Comparison of ENCODE assay signal across 13 cellular contexts in genomic region chr1:178096421-178096820, GRCh38. TPM values are rescaled to one million over a fixed set of nuclear protein-coding genes. Genes with fewer than 3 reads are reported as not detected.
DNase-seq lines count a peak whose midpoint lies in the region; ATAC-seq and TF ChIP-seq lines count a peak whose summit lies in the region.
"Had no signal": no experiment of that assay in that cellular context is flagged by ENCODE, and none has a peak within 500 bp of the region (broad histone marks: within the 10 kb centered on the region; RNA-seq: fewer than 3 reads in every experiment).

No MANE protein-coding gene starts in this region.

- peak overlapping the region; percentile 79 for H3K4me2 ChIP-seq in hepatocyte
- peak overlapping the region; percentile 77 for H3K4me2 ChIP-seq in skeletal muscle satellite cell (ENCODE audit: low read length)
- H3K4me2 ChIP-seq: KMS-11 had no signal

- in situ Hi-C loops in brain microvascular endothelial cell (cut with HindIII; ENCODE audit: low pct_ligation_motif_present, low sequenced_read_pairs), result no loop called here

- DNase-seq in brain microvascular endothelial cell (no peak), hepatocyte (ENCODE audit: low spot score) (no peak), superior temporal gyrus (ENCODE audit: extremely low spot score) (no peak), testis (no peak)
- DNase-seq: effector memory CD8-positive, alpha-beta T cell; NCI-H2081; thyroid gland; WERI-Rb-1 had no signal

- ATAC-seq in HG02870 (IDR thresholded peaks at IDR 0.05; ENCODE audit: unreplicated experiment) (no peak), GM21528 (IDR thresholded peaks at IDR 0.05; ENCODE audit: low FRiP score, unreplicated experiment) (no peak)
- ATAC-seq: effector memory CD8-positive, alpha-beta T cell had no signal

- no peaks in the 10 kb centered on the region for H3K36me3 ChIP-seq in HUES48 (ENCODE audit: control insufficient read depth, insufficient read depth, low read length)
- no peaks in the 10 kb centered on the region for H3K36me3 ChIP-seq in brain microvascular endothelial cell (replicated peaks)
- no peaks in the 10 kb centered on the region for H3K36me3 ChIP-seq in hepatocyte (replicated peaks; ENCODE audit: insufficient read depth, low read depth)
- H3K36me3 ChIP-seq in skeletal muscle satellite cell (ENCODE audit: insufficient read depth, low read length), result no peaks in the 10 kb centered on the region
- no peaks in the 10 kb centered on the region for H3K36me3 ChIP-seq in testis (ENCODE audit: low read depth, missing control alignments)
- H3K36me3 ChIP-seq: thyroid gland had no signal

- H3K27ac ChIP-seq in HUES48 (ENCODE audit: low read depth, low read length) (no peak overlapping the region), brain microvascular endothelial cell (peak overlapping the region; percentile 94), hepatocyte (no peak overlapping the region), testis (no peak overlapping the region)
- H3K27ac ChIP-seq: KMS-11, WERI-Rb-1 had no signal

- H3K9ac ChIP-seq in HUES48 (ENCODE audit: low read depth, low read length), result no peak overlapping the region
- peak overlapping the region; percentile 97 for H3K9ac ChIP-seq in skeletal muscle satellite cell (ENCODE audit: low read depth, low read length)
- H3K9ac ChIP-seq: KMS-11 had no signal

- H3K27me3 ChIP-seq in HUES48 (ENCODE audit: control insufficient read depth, insufficient read depth, low read length) (no peaks in the 10 kb centered on the region), brain microvascular endothelial cell (replicated peaks) (no peaks in the 10 kb centered on the region), hepatocyte (no peaks in the 10 kb centered on the region), skeletal muscle satellite cell (ENCODE audit: control insufficient read depth, insufficient read depth, low read length) (no peaks in the 10 kb centered on the region), testis (no peaks in the 10 kb centered on the region)
- H3K27me3 ChIP-seq: thyroid gland had no signal

- H3K79me2 ChIP-seq in hepatocyte, result peaks cover 71% of the 10 kb centered on the region

- no peak for TF ChIP-seq POLR2A in testis (IDR thresholded peaks at IDR 0.05)

- H3K4me1 ChIP-seq in HUES48 (ENCODE audit: control insufficient read depth, insufficient read depth, low read length) (peaks cover 55% of the 10 kb centered on the region), hepatocyte (ENCODE audit: insufficient read depth) (peaks cover 46% of the 10 kb centered on the region), skeletal muscle satellite cell (ENCODE audit: control insufficient read depth, insufficient read depth, low read length) (peaks cover 53% of the 10 kb centered on the region), testis (peaks cover 8% of the 10 kb centered on the region)

- peak overlapping the region; percentile 80 for H3K4me3 ChIP-seq in HUES48 (ENCODE audit: low read depth, low read length)
- H3K4me3 ChIP-seq in brain microvascular endothelial cell (ENCODE audit: low read depth, low read length), result peak overlapping the region; percentile 89
- H3K4me3 ChIP-seq in hepatocyte, result no peak overlapping the region
- H3K4me3 ChIP-seq in skeletal muscle satellite cell (ENCODE audit: low read length), result peak overlapping the region; percentile 96
- H3K4me3 ChIP-seq in testis, result no peak overlapping the region
- H3K4me3 ChIP-seq: thyroid gland had no signal

- 72% methylated on average over 3 of the region's 3 CpGs for WGBS in hepatocyte (ENCODE audit: low lambda C conversion rate, missing lambda C conversion rate)
- WGBS in testis, 2 donors, result 43 to 70% methylated on average over 3 of the region's 3 CpGs

- H3K9me3 ChIP-seq in HUES48 (ENCODE audit: control insufficient read depth, insufficient read depth, low read length) (no peaks in the 10 kb centered on the region), hepatocyte (ENCODE audit: low read depth) (no peaks in the 10 kb centered on the region), skeletal muscle satellite cell (replicated peaks; ENCODE audit: low read length) (no peaks in the 10 kb centered on the region), testis (no peaks in the 10 kb centered on the region)
- H3K9me3 ChIP-seq: thyroid gland had no signal

- no peaks in the 10 kb centered on the region for H3K9me2 ChIP-seq in hepatocyte (replicated peaks; ENCODE audit: insufficient read depth)

- no peak for TF ChIP-seq CTCF in brain microvascular endothelial cell (IDR thresholded peaks at IDR 0.05; ENCODE audit: low read depth, low read length, missing control alignments)
- no peak for TF ChIP-seq CTCF in hepatocyte (IDR thresholded peaks at IDR 0.05; ENCODE audit: poor library complexity)
- TF ChIP-seq CTCF in testis (IDR thresholded peaks at IDR 0.05), result no peak

- intact Hi-C loops in testis (cut with DNase I; ENCODE audit: low total_unique reads), result no loop called here

- H4K20me1 ChIP-seq in hepatocyte (ENCODE audit: insufficient read depth, poor library complexity, severe bottlenecking), result peaks cover 5% of the 10 kb centered on the region

- H2AFZ ChIP-seq in hepatocyte, result no peak overlapping the region

RNA-seq across cellular contexts. Expression of gene RASAL2, which starts 2.5 kb away (rescaled TPM):
- 23.8 and 24.0 TPM in 2 replicates for total RNA-seq in hepatocyte
- 8.7 and 14.5 TPM in 2 replicates for polyA plus RNA-seq in hepatocyte
- total RNA-seq in skeletal muscle satellite cell (2012; rRNA removed), result 36.2 and 36.3 TPM in 2 replicates
- 10 to 100 TPM; 39.6 to 41.7 TPM for total RNA-seq in testis
- 25.9 TPM for polyA plus RNA-seq in testis (ENCODE audit: insufficient read depth, low read depth, low replicate concordance)

Comparison
In these comparisons a context has a peak if more than half of its experiments do, and no peak if none do; other contexts are left out.
1. H3K4me3 ChIP-seq: peak in HUES48 (single experiment), brain microvascular endothelial cell (single experiment) and skeletal muscle satellite cell (single experiment); none in hepatocyte (single experiment) and testis (0 of 2).